21 cellular contexts compared by ENCODE assay signal in genomic region chr11:78749243-78749730, GRCh38.
"Had no signal": no experiment of that assay in that cellular context is flagged by ENCODE, and none has a peak within 500 bp of the region (broad histone marks: within the 10 kb centered on the region; RNA-seq: fewer than 3 reads in every experiment).

No MANE protein-coding gene starts in this region.

- H3K4me1 Mint-ChIP-seq: activated CD4-positive, alpha-beta T cell treated with anti-CD3 and anti-CD28 coated beads for 36 hours; activated CD8-positive, alpha-beta memory T cell treated with anti-CD3 and anti-CD28 coated beads, Interleukin-2, amount 10 ng/mL, durations not matched to agents 7 days and 5 days; activated naive CD8-positive, alpha-beta T cell treated with anti-CD3 and anti-CD28 coated beads, Interleukin-2, amount 10 ng/mL, durations not matched to agents 7 days and 5 days; activated T-helper 17 cell treated with anti-CD3 and anti-CD28 coated beads, Interleukin-2, amount 50 U/mL, for 72 hours; immature natural killer cell; nephron progenitor cell had no signal

- H3K27ac Mint-ChIP-seq: activated CD4-positive, alpha-beta memory T cell treated with anti-CD3 and anti-CD28 coated beads for 36 hours; activated CD4-positive, alpha-beta T cell treated with anti-CD3 and anti-CD28 coated beads for 36 hours; activated CD8-positive, alpha-beta memory T cell treated with anti-CD3 and anti-CD28 coated beads, Interleukin-2, amount 10 ng/mL, durations not matched to agents 7 days and 5 days; activated naive CD8-positive, alpha-beta T cell treated with anti-CD3 and anti-CD28 coated beads, Interleukin-2, amount 10 ng/mL, durations not matched to agents 7 days and 5 days; activated T-helper 17 cell treated with anti-CD3 and anti-CD28 coated beads, Interleukin-2, amount 50 U/mL, for 72 hours; dendritic cell treated with granulocyte-macrophage colony-stimulating factor and Interleukin-4, amounts not matched to agents 40 ng/mL and 50 ng/mL, for 4 days; immature natural killer cell had no signal

- DNase-seq: activated CD4-positive, alpha-beta memory T cell treated with anti-CD3 and anti-CD28 coated beads for 36 hours; activated CD4-positive, alpha-beta T cell treated with anti-CD3 and anti-CD28 coated beads for 36 hours; activated CD8-positive, alpha-beta memory T cell treated with anti-CD3 and anti-CD28 coated beads, Interleukin-2, amount 10 ng/mL, durations not matched to agents 7 days and 5 days; activated naive CD4-positive, alpha-beta T cell treated with Interleukin-2 at 50 U/mL for 16 hours; activated naive CD8-positive, alpha-beta T cell treated with anti-CD3 and anti-CD28 coated beads, Interleukin-2, amount 10 ng/mL, durations not matched to agents 7 days and 5 days; activated T-cell treated with anti-CD3 and anti-CD28 coated beads, Interleukin-2, amount 50 U/mL, for 1 hour; amygdala; effector CD8-positive, alpha-beta T cell; heart right ventricle; immature natural killer cell; kidney glomerular epithelial cell; left ventricle myocardium superior; nephron progenitor cell; nucleus accumbens; posterior cingulate gyrus; retina; stimulated activated naive CD4-positive, alpha-beta T cell; upper lobe of right lung had no signal

- H3K4me3 Mint-ChIP-seq: activated CD4-positive, alpha-beta memory T cell treated with anti-CD3 and anti-CD28 coated beads for 36 hours; activated CD4-positive, alpha-beta T cell treated with anti-CD3 and anti-CD28 coated beads for 36 hours; activated CD8-positive, alpha-beta memory T cell treated with anti-CD3 and anti-CD28 coated beads, Interleukin-2, amount 10 ng/mL, durations not matched to agents 7 days and 5 days; activated naive CD8-positive, alpha-beta T cell treated with anti-CD3 and anti-CD28 coated beads, Interleukin-2, amount 10 ng/mL, durations not matched to agents 7 days and 5 days; activated T-helper 17 cell treated with anti-CD3 and anti-CD28 coated beads, Interleukin-2, amount 50 U/mL, for 72 hours; dendritic cell treated with granulocyte-macrophage colony-stimulating factor and Interleukin-4, amounts not matched to agents 40 ng/mL and 50 ng/mL, for 4 days; immature natural killer cell; nephron progenitor cell had no signal

- ATAC-seq: activated CD4-positive, alpha-beta T cell treated with anti-CD3 and anti-CD28 coated beads for 36 hours; activated CD8-positive, alpha-beta memory T cell treated with anti-CD3 and anti-CD28 coated beads, Interleukin-2, amount 10 ng/mL, durations not matched to agents 7 days and 5 days; activated T-helper 17 cell treated with anti-CD3 and anti-CD28 coated beads, Interleukin-2, amount 50 U/mL, for 72 hours; esophagus mucosa; heart right ventricle; left ventricle myocardium superior; upper lobe of right lung had no signal

- H3K9me3 Mint-ChIP-seq: activated CD4-positive, alpha-beta memory T cell treated with anti-CD3 and anti-CD28 coated beads for 36 hours; activated naive CD8-positive, alpha-beta T cell treated with anti-CD3 and anti-CD28 coated beads, Interleukin-2, amount 10 ng/mL, durations not matched to agents 7 days and 5 days; activated T-helper 17 cell treated with anti-CD3 and anti-CD28 coated beads, Interleukin-2, amount 50 U/mL, for 72 hours; dendritic cell treated with granulocyte-macrophage colony-stimulating factor and Interleukin-4, amounts not matched to agents 40 ng/mL and 50 ng/mL, for 4 days; immature natural killer cell; nephron progenitor cell had no signal

- H3K36me3 Mint-ChIP-seq: activated CD4-positive, alpha-beta memory T cell treated with anti-CD3 and anti-CD28 coated beads for 36 hours; activated CD8-positive, alpha-beta memory T cell treated with anti-CD3 and anti-CD28 coated beads, Interleukin-2, amount 10 ng/mL, durations not matched to agents 7 days and 5 days; activated naive CD8-positive, alpha-beta T cell treated with anti-CD3 and anti-CD28 coated beads, Interleukin-2, amount 10 ng/mL, durations not matched to agents 7 days and 5 days; immature natural killer cell had no signal
